In the genomic region with DNA sequence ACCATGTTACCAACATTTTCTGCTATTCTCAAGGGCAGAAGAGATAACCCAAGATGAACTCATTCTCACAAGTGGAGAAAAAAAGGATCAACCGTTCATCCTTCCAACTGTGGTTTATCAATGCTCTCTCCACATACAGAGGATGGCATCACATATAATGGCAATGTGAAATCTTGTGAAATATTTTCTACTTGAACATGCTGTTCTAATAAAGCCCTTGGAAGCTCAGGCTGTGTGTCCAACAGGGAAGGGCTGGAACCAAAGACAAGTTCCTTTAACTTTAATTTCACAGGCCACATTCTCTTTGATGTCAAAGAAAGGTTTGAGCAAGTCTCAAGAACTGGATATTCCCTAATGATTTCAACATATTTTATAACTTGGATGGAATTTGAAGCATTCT, we compare ENCODE assay signal across 26 cellular contexts.
"Had no signal": no experiment of that assay in that cellular context is flagged by ENCODE, and none has a peak within 500 bp of the region (broad histone marks: within the 10 kb centered on the region; RNA-seq: fewer than 3 reads in every experiment).

No MANE protein-coding gene starts in this region.

- H3K4me2 ChIP-seq: SK-N-SH had no signal

- H3K27me3 ChIP-seq: adrenal gland, Peyer's patch had no signal

- H3K36me3 ChIP-seq: adrenal gland, Peyer's patch, SJSA1 had no signal

- DNase-seq: activated CD4-positive, alpha-beta T cell treated with anti-CD3 and anti-CD28 coated beads, Interleukin-2, amount 10 ng/mL, durations not matched to agents 24 days and 14 days; activated CD4-positive, alpha-beta T cell treated with anti-CD3 and anti-CD28 coated beads, Interleukin-2, amount 50 U/mL, for 4 hours; activated CD8-positive, alpha-beta T cell treated with anti-CD3 and anti-CD28 coated beads for 36 hours; activated gamma-delta T cell; activated naive CD4-positive, alpha-beta T cell treated with Interleukin-2 at 50 U/mL for 16 hours; activated naive CD8-positive, alpha-beta T cell treated with anti-CD3 and anti-CD28 coated beads, Interleukin-2, amount 10 ng/mL, durations not matched to agents 7 days and 5 days; activated T-cell treated with anti-CD3 and anti-CD28 coated beads, Interleukin-2, amount 50 U/mL, for 24 hours; adrenal gland; anterior cingulate cortex; NCI-H1092 treated with DMSO at 0.1 percent for 48 hours; NCI-H1417; NCI-H146; NCI-H187; NCI-H2029 treated with DMSO at 0.1 percent for 48 hours; NCI-H2107; NCI-H2171; NCI-H510A; NCI-H526; NCI-H748 treated with DMSO at 0.1 percent for 48 hours; NK-92 treated with Interleukin-12 subunit alpha and Interleukin-12 subunit beta, amount 100 ng/mL, for 24 hours; PC-3; Peyer's patch; RPMI8226; SHP77 treated with DMSO at 0.1 percent for 48 hours had no signal

- H3K9ac ChIP-seq: SK-N-SH had no signal

- H3K9me3 ChIP-seq: adrenal gland, Peyer's patch, SJSA1, SK-N-SH had no signal

- H3K4me3 ChIP-seq: adrenal gland, Peyer's patch, SJSA1 had no signal

- ATAC-seq: activated CD8-positive, alpha-beta T cell treated with anti-CD3 and anti-CD28 coated beads for 36 hours; PC-3 had no signal

- H3K27ac ChIP-seq: Peyer's patch, SJSA1 had no signal

- H3K4me1 ChIP-seq: Peyer's patch had no signal
